ENCODE assay signal across 1 cellular context in the genomic region with DNA sequence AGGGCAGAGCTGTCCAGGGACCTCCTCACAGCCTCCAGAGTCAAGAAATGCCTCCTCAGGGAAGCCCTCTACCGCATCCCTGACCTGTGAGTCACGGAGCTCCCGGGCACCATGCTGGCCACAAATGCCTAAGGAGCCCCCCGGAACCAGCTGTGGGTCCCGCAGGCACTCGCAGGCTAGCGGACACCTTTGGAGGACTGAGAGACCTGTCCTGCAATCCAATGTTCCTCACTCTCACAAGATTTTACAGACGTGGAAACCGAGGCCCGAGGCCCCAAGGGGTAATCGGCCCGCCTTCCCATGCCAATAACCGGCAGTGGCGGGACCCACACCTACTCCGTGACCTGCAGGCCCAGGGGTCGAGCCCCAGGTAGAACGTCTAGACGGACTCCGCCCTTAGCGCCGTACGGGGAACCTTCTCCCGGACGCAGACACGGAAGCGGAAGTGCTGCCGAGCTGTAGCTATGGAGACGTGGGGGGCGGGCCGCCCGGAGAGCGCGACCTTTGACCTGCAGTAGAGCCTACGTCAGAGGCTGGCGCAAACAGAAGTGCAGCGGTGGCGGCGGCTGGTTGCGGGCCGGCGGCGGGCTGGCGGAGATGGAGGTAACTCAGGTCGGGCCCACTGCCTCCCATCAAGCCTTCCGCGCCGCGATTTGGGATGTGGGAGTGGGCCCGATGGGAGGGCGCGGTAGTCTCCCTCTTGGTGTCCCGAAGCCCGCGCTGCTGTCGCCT.
TF ChIP-seq lines count a peak whose summit lies in the region.

Gene GCC2 (plus strand): TSS at position 529 of the 732 bp plus-strand sequence. CDS start 69 bp downstream, at position 598.

TF ChIP-seq in HepG2, 621 proteins besides CTCF, POLR2A, EP300 and RAD21 (continued from another document and continues in another):
- TF ChIP-seq KDM3A (CRISPR knock-in tag; IDR thresholded peaks at IDR 0.05; ENCODE audit: low read depth) (peak; percentile 82), ZNF614 (CRISPR knock-in tag; IDR thresholded peaks at IDR 0.05; ENCODE audit: borderline replicate concordance) (peak; percentile 85; the same call in 1 of the 2 replicates), SP2 (CRISPR knock-in tag; IDR thresholded peaks at IDR 0.05) (peak; percentile 75), ZNF672 (CRISPR knock-in tag; IDR thresholded peaks at IDR 0.05) (peak; percentile 55; the same call in 1 of the 2 replicates), ATAD3A (CRISPR knock-in tag; IDR thresholded peaks at IDR 0.05) (no peak), SRSF9 (IDR thresholded peaks at IDR 0.05; ENCODE audit: borderline replicate concordance, insufficient read depth, low read depth, low read length, poor library complexity, severe bottlenecking) (no peak), FOXA1 (IDR thresholded peaks at IDR 0.05) (no peak), FOXA1 (CRISPR knock-in tag; IDR thresholded peaks at IDR 0.05) (peak; percentile 36; the same call in 1 of the 2 replicates), PTBP1 (IDR thresholded peaks at IDR 0.05; ENCODE audit: low read depth, low read length, poor library complexity, severe bottlenecking) (peak; percentile 1), ZNF790 (CRISPR knock-in tag; IDR thresholded peaks at IDR 0.05; ENCODE audit: borderline replicate concordance) (peak; percentile 39; the same call in 1 of the 2 replicates), FOSL2 (CRISPR knock-in tag; IDR thresholded peaks at IDR 0.05) (peak; percentile 72), ZNF644 (CRISPR knock-in tag; IDR thresholded peaks at IDR 0.05; ENCODE audit: low read depth) (no peak), NFYB (CRISPR knock-in tag; IDR thresholded peaks at IDR 0.05) (peak; percentile 23; the same call in 1 of the 2 replicates), ZNF567 (CRISPR knock-in tag; IDR thresholded peaks at IDR 0.05; ENCODE audit: borderline replicate concordance) (peak; percentile 94), ZNF704 (CRISPR knock-in tag; IDR thresholded peaks at IDR 0.05; ENCODE audit: borderline replicate concordance) (no peak; the same call in 1 of the 2 replicates), SMARCE1 (IDR thresholded peaks at IDR 0.05; ENCODE audit: borderline replicate concordance) (no peak), SNAPC2 (CRISPR knock-in tag; IDR thresholded peaks at IDR 0.05) (peak; percentile 73; the same call in 1 of the 2 replicates), ZNF382 (CRISPR knock-in tag; IDR thresholded peaks at IDR 0.05; ENCODE audit: borderline replicate concordance) (no peak), MED8 (CRISPR knock-in tag; IDR thresholded peaks at IDR 0.05; ENCODE audit: insufficient replicate concordance) (peak; percentile 74), ZNF557 (CRISPR knock-in tag; IDR thresholded peaks at IDR 0.05) (peak; percentile 79), ZNF331 (CRISPR knock-in tag; IDR thresholded peaks at IDR 0.05) (peak; percentile 84), ZFY (CRISPR knock-in tag; IDR thresholded peaks at IDR 0.05) (peak; percentile 97), JDP2 (CRISPR knock-in tag; IDR thresholded peaks at IDR 0.05; ENCODE audit: borderline replicate concordance) (no peak; the same call in 1 of the 2 replicates), HMGXB4 (CRISPR knock-in tag; IDR thresholded peaks at IDR 0.05; ENCODE audit: borderline replicate concordance in 1 of 2, low read depth in 1 of 2) (peak; percentile 86 to 97), AFF4 (CRISPR knock-in tag; IDR thresholded peaks at IDR 0.05) (peak; percentile 33; the same call in 1 of the 2 replicates), TFE3 (CRISPR knock-in tag; IDR thresholded peaks at IDR 0.05) (peak; percentile 55; the same call in 1 of the 2 replicates), LBX2 (CRISPR knock-in tag; IDR thresholded peaks at IDR 0.05; ENCODE audit: borderline replicate concordance) (no peak; the same call in 1 of the 2 replicates), ZNF549 (CRISPR knock-in tag; IDR thresholded peaks at IDR 0.05) (peak; percentile 77; the same call in 1 of the 2 replicates), PAX8 (CRISPR knock-in tag; IDR thresholded peaks at IDR 0.05; ENCODE audit: borderline replicate concordance) (no peak; the same call in 1 of the 2 replicates), ZNF891 (CRISPR knock-in tag; IDR thresholded peaks at IDR 0.05) (peak; percentile 89), ZNF564 (CRISPR knock-in tag; IDR thresholded peaks at IDR 0.05) (peak; percentile 77; the same call in 1 of the 2 replicates), ZNF749 (CRISPR knock-in tag; IDR thresholded peaks at IDR 0.05; ENCODE audit: borderline replicate concordance) (peak; percentile 80; the same call in 1 of the 2 replicates), ZFP1 (CRISPR knock-in tag; IDR thresholded peaks at IDR 0.05) (peak; percentile 46), MAFG (CRISPR knock-in tag; IDR thresholded peaks at IDR 0.05) (no peak), JARID2 (CRISPR knock-in tag; IDR thresholded peaks at IDR 0.05; ENCODE audit: insufficient replicate concordance) (no peak), HNRNPLL (IDR thresholded peaks at IDR 0.05; ENCODE audit: low read depth, low read length, poor library complexity, severe bottlenecking) (peak; percentile 97), SIN3B (IDR thresholded peaks at IDR 0.05; ENCODE audit: low read length) (peak; percentile 54; the same call in 1 of the 2 replicates)
- TF ChIP-seq, protein P1, sequence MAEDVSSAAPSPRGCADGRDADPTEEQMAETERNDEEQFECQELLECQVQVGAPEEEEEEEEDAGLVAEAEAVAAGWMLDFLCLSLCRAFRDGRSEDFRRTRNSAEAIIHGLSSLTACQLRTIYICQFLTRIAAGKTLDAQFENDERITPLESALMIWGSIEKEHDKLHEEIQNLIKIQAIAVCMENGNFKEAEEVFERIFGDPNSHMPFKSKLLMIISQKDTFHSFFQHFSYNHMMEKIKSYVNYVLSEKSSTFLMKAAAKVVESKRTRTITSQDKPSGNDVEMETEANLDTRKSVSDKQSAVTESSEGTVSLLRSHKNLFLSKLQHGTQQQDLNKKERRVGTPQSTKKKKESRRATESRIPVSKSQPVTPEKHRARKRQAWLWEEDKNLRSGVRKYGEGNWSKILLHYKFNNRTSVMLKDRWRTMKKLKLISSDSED (CRISPR knock-in tag; IDR thresholded peaks at IDR 0.05), result no peak
- TF ChIP-seq, protein P2, sequence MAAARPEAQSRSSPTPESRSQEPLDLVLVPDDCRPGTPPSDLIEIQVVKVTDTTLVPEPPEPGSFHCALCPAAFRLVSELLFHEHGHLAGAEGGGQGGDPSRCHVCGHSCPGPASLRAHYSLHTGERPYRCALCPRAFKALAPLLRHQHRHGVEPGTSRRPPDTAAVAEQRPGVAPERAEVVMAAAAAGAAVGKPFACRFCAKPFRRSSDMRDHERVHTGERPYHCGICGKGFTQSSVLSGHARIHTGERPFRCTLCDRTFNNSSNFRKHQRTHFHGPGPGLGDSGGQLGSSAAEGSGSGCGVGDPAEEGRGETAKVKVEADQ (CRISPR knock-in tag; IDR thresholded peaks at IDR 0.05; ENCODE audit: borderline replicate concordance), result peak; percentile 49
- TF ChIP-seq, protein P3, sequence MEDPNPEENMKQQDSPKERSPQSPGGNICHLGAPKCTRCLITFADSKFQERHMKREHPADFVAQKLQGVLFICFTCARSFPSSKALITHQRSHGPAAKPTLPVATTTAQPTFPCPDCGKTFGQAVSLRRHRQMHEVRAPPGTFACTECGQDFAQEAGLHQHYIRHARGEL (CRISPR knock-in tag; IDR thresholded peaks at IDR 0.05), result no peak
- TF ChIP-seq, protein P4, sequence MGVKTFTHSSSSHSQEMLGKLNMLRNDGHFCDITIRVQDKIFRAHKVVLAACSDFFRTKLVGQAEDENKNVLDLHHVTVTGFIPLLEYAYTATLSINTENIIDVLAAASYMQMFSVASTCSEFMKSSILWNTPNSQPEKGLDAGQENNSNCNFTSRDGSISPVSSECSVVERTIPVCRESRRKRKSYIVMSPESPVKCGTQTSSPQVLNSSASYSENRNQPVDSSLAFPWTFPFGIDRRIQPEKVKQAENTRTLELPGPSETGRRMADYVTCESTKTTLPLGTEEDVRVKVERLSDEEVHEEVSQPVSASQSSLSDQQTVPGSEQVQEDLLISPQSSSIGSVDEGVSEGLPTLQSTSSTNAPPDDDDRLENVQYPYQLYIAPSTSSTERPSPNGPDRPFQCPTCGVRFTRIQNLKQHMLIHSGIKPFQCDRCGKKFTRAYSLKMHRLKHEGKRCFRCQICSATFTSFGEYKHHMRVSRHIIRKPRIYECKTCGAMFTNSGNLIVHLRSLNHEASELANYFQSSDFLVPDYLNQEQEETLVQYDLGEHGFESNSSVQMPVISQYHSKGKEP (CRISPR knock-in tag; IDR thresholded peaks at IDR 0.05), result no peak
- TF ChIP-seq, protein P5, sequence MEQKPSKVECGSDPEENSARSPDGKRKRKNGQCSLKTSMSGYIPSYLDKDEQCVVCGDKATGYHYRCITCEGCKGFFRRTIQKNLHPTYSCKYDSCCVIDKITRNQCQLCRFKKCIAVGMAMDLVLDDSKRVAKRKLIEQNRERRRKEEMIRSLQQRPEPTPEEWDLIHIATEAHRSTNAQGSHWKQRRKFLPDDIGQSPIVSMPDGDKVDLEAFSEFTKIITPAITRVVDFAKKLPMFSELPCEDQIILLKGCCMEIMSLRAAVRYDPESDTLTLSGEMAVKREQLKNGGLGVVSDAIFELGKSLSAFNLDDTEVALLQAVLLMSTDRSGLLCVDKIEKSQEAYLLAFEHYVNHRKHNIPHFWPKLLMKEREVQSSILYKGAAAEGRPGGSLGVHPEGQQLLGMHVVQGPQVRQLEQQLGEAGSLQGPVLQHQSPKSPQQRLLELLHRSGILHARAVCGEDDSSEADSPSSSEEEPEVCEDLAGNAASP (CRISPR knock-in tag; IDR thresholded peaks at IDR 0.05; ENCODE audit: borderline replicate concordance), result no peak
- TF ChIP-seq, protein P6, sequence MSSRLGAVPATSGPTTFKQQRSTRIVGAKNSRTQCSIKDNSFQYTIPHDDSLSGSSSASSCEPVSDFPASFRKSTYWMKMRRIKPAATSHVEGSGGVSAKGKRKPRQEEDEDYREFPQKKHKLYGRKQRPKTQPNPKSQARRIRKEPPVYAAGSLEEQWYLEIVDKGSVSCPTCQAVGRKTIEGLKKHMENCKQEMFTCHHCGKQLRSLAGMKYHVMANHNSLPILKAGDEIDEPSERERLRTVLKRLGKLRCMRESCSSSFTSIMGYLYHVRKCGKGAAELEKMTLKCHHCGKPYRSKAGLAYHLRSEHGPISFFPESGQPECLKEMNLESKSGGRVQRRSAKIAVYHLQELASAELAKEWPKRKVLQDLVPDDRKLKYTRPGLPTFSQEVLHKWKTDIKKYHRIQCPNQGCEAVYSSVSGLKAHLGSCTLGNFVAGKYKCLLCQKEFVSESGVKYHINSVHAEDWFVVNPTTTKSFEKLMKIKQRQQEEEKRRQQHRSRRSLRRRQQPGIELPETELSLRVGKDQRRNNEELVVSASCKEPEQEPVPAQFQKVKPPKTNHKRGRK (CRISPR knock-in tag; IDR thresholded peaks at IDR 0.05), result no peak; the same call in 1 of the 2 replicates
